Comparison of ENCODE assay signal across 9 cellular contexts in the genomic region with DNA sequence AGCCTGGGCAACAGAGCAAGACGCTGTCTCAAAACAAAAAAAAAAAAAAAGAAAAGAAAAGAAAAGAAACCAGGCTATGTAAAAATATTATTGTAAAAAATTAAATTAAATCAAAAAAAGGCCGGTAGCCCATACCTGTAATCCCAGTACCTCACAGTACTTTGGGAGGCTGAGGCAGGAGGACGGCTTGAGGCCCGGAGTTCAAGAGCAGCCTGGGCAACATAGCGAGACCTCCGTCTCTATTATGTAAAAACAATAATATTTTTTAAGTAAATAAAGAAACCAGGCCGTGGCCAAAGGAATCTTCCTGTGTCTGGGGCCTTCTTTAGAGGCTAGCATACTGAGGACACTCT. TPM values are rescaled to one million over a fixed set of nuclear protein-coding genes. Genes with fewer than 3 reads are reported as not detected.
DNase-seq lines count a peak whose midpoint lies in the region; ATAC-seq and TF ChIP-seq lines count a peak whose summit lies in the region.
"Had no signal": no experiment of that assay in that cellular context is flagged by ENCODE, and none has a peak within 500 bp of the region (broad histone marks: within the 10 kb centered on the region; RNA-seq: fewer than 3 reads in every experiment).

No MANE protein-coding gene starts in this region.

- H3K9me3 Mint-ChIP-seq in stimulated activated naive CD8-positive, alpha-beta T cell treated with anti-CD3 and anti-CD28 coated beads, Interleukin-15, Interleukin-2, amounts not matched to agents 100 ng/mL and 50 ng/mL, for 24 hours, result no peaks in the 10 kb centered on the region

- no peaks in the 10 kb centered on the region for H3K27me3 Mint-ChIP-seq in stimulated activated naive CD8-positive, alpha-beta T cell treated with anti-CD3 and anti-CD28 coated beads, Interleukin-15, Interleukin-2, amounts not matched to agents 100 ng/mL and 50 ng/mL, for 24 hours

- H3K27me3 ChIP-seq in vagina, result no peaks in the 10 kb centered on the region

- H3K9me3 ChIP-seq in mucosa of descending colon (no peaks in the 10 kb centered on the region), vagina (no peaks in the 10 kb centered on the region)

- TF ChIP-seq CTCF in cardiac fibroblast (IDR thresholded peaks at IDR 0.05; ENCODE audit: low read depth, low read length), result no peak
- TF ChIP-seq CTCF in mucosa of descending colon (IDR thresholded peaks at IDR 0.05), result no peak
- TF ChIP-seq CTCF in vagina (IDR thresholded peaks at IDR 0.05), result no peak

- peaks cover 21% of the 10 kb centered on the region for H3K36me3 Mint-ChIP-seq in stimulated activated naive CD8-positive, alpha-beta T cell treated with anti-CD3 and anti-CD28 coated beads, Interleukin-15, Interleukin-2, amounts not matched to agents 100 ng/mL and 50 ng/mL, for 24 hours (ENCODE audit: low read depth)

- H3K27ac ChIP-seq in vagina, result peak overlapping the region; percentile 98

- TF ChIP-seq POLR2A in vagina (IDR thresholded peaks at IDR 0.05), result no peak

- peaks cover 12% of the 10 kb centered on the region for H3K4me1 ChIP-seq in mucosa of descending colon (ENCODE audit: low read depth)
- peaks cover 34% of the 10 kb centered on the region for H3K4me1 ChIP-seq in vagina

- peak overlapping the region; percentile 93 for H3K4me3 Mint-ChIP-seq in stimulated activated naive CD8-positive, alpha-beta T cell treated with anti-CD3 and anti-CD28 coated beads, Interleukin-15, Interleukin-2, amounts not matched to agents 100 ng/mL and 50 ng/mL, for 24 hours

- peak overlapping the region; percentile 93 for H3K27ac Mint-ChIP-seq in stimulated activated naive CD8-positive, alpha-beta T cell treated with anti-CD3 and anti-CD28 coated beads, Interleukin-15, Interleukin-2, amounts not matched to agents 100 ng/mL and 50 ng/mL, for 24 hours

- peaks cover 21% of the 10 kb centered on the region for H3K4me1 Mint-ChIP-seq in stimulated activated naive CD8-positive, alpha-beta T cell treated with anti-CD3 and anti-CD28 coated beads, Interleukin-15, Interleukin-2, amounts not matched to agents 100 ng/mL and 50 ng/mL, for 24 hours (ENCODE audit: low read depth)

- H3K4me3 ChIP-seq in cardiac fibroblast (replicated peaks in 1 of 2; ENCODE audit: low read depth in 2 of 2, low read length in 2 of 2), result peak overlapping the region; percentile 90 to 94
- H3K4me3 ChIP-seq in mucosa of descending colon, result peak overlapping the region; percentile 84
- peak overlapping the region; percentile 82 to 88 for H3K4me3 ChIP-seq in vagina

- H3K36me3 ChIP-seq in mucosa of descending colon (ENCODE audit: low read depth), result peaks cover 11% of the 10 kb centered on the region
- H3K36me3 ChIP-seq in vagina, result peaks cover 0 to 15% of the 10 kb centered on the region in 2 donors

- DNase-seq in stimulated activated naive CD8-positive, alpha-beta T cell treated with anti-CD3 and anti-CD28 coated beads, Interleukin-15, Interleukin-2, amounts not matched to agents 100 U/mL and 50 U/mL, for 24 hours, result no peak
- DNase-seq in cardiac fibroblast (ENCODE audit: low read depth in 2 of 2) (no peak), mucosa of descending colon (no peak), vagina (ENCODE audit: extremely low spot score in 2 of 2) (no peak), NCI-H524 treated with DMSO at 0.1 percent for 48 hours (lab: John Stamatoyannopoulos, UW) (no peak), DMS114 treated with DMSO at 0.1 percent for 48 hours (lab: John Stamatoyannopoulos, UW; ENCODE audit: unreplicated experiment) (no peak)
- no peak for DNase-seq in stimulated activated CD4-positive, alpha-beta T cell treated with anti-CD3 and anti-CD28 coated beads, Interleukin-2, amount 100 ng/mL, for 24 hours
- DNase-seq: cortex of kidney had no signal

- intact Hi-C loops in mucosa of descending colon (cut with DNase I, micrococcal nuclease), result no loop called here
- intact Hi-C loops in vagina (cut with DNase I), result no loop called here

- ATAC-seq in stimulated activated naive CD8-positive, alpha-beta T cell treated with anti-CD3 and anti-CD28 coated beads, Interleukin-15, Interleukin-2, amounts not matched to agents 100 U/mL and 50 U/mL, for 24 hours, result no peak
- no peak for ATAC-seq in mucosa of descending colon

RNA-seq across cellular contexts. Expression of a gene that starts 0.8 kb away (rescaled TPM):
- 100 to 1,000 TPM; 501 to 878 (median 756) TPM for total RNA-seq in mucosa of descending colon
- 181 TPM for total RNA-seq in vagina

RNA-seq across cellular contexts. Expression of a gene that starts 13.2 kb away (rescaled TPM):
- 100 to 1,000 TPM in 1 of 3 donors, 10 to 100 TPM in 1, 1 to 10 TPM in 1; 6.0 to 115 (median 11.3) TPM for total RNA-seq in mucosa of descending colon
- total RNA-seq in vagina, result 33.1 TPM

RNA-seq across cellular contexts. Expression of a gene that starts 23.8 kb away (rescaled TPM):
- total RNA-seq in mucosa of descending colon (100 to 1,000 TPM in 1 of 3 donors, 10 to 100 TPM in 2; 81.9 to 106 (median 90.8) TPM), vagina (105 TPM)

RNA-seq across cellular contexts. Expression of a gene that starts 24.4 kb away (rescaled TPM):
- total RNA-seq in mucosa of descending colon (10 to 100 TPM; 42.7 to 66.4 (median 47.4) TPM), vagina (108 TPM)

RNA-seq across cellular contexts. Expression of a gene that starts 28.2 kb away (rescaled TPM):
- total RNA-seq in mucosa of descending colon (not detected), vagina (not detected)
